Comparison of ENCODE assay signal across 8 cellular contexts in the genomic region with DNA sequence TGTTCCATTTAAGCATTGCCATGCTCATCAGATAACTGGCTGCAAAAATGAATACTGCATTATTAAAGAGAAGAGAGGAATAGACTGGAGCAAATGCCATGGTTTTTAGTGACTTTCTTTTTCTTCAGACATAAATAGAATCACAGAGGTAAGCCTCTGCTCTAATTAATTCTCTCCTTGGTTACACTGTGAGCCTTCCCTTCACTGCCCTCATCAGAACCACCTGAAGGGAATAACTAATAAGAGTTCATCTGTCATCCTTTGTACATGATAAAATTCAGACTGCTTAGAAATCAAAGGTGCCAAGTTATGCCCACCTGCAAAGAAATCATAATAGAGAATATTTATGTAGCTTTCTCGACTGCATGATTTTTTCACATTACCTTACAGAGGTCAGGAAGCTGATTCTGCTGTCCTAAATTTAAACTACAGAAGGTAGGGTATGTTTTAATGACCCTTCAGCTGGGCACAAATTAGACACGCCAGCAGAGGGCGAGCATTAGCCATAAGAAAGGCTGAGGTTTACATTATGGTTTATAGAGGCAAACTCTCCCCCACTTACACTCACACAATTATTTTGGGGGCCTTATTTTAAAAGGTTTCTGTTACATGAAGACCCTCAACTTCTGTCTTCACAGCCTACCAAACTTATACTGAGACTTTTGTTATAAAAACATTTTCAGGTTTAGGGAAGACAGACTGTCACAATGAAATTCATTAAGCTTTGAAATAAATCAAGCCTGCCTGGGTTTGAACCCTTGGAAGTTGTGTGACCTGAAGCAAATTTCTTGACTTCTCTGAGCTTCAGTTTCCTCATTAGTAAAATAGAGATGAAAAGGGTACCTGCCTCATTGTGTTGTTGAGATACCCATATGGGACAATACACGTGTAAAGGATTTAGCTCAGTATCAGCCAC. TPM values are rescaled to one million over a fixed set of nuclear protein-coding genes. Genes with fewer than 3 reads are reported as not detected.
DNase-seq lines count a peak whose midpoint lies in the region; ATAC-seq and TF ChIP-seq lines count a peak whose summit lies in the region.

No MANE protein-coding gene starts in this region.

- H3K27me3 Mint-ChIP-seq in endodermal cell (ENCODE audit: insufficient read depth) = no peaks in the 10 kb centered on the region

- H3K27ac ChIP-seq in OCI-LY1 (ENCODE audit: low read depth, low read length, poor library complexity, severe bottlenecking) (no peak overlapping the region), endodermal cell (ENCODE audit: low read depth, low read length) (no peak overlapping the region), trophoblast cell (ENCODE audit: low read depth, low read length) (no peak overlapping the region)

- no peak overlapping the region for H3K4me3 ChIP-seq in OCI-LY1 (ENCODE audit: low read depth, low read length, poor library complexity, severe bottlenecking)
- no peak overlapping the region for H3K4me3 ChIP-seq in endodermal cell (ENCODE audit: low read length)
- no peak overlapping the region for H3K4me3 ChIP-seq in trophoblast cell (ENCODE audit: low read depth, low read length)

- no peaks in the 10 kb centered on the region for H3K79me1 ChIP-seq in trophoblast cell (ENCODE audit: low read length)

- H3K36me3 Mint-ChIP-seq in endodermal cell (ENCODE audit: low read depth) = no peaks in the 10 kb centered on the region

- no peak overlapping the region for H3K14ac ChIP-seq in trophoblast cell (ENCODE audit: low read length)

- H2AFZ ChIP-seq in OCI-LY1 (ENCODE audit: low read length) (no peak overlapping the region), trophoblast cell (ENCODE audit: insufficient read depth, low read length, poor library complexity) (no peak overlapping the region)

- peaks cover 15% of the 10 kb centered on the region for H3K4me1 Mint-ChIP-seq in endodermal cell

- intact Hi-C loops in Right ventricle myocardium superior (cut with DNase I) (no loop called here), cardiac septum (cut with DNase I) (no loop called here)

- H3K9ac ChIP-seq in OCI-LY1 (ENCODE audit: low read length) = no peak overlapping the region
- no peak overlapping the region for H3K9ac ChIP-seq in endodermal cell (ENCODE audit: extremely low read depth, low read length, poor library complexity, severe bottlenecking)
- H3K9ac ChIP-seq in trophoblast cell (ENCODE audit: low read length) = no peak overlapping the region

- H3K79me2 ChIP-seq in OCI-LY1 (ENCODE audit: insufficient read depth, low read length) (no peaks in the 10 kb centered on the region), trophoblast cell (ENCODE audit: control insufficient read depth, insufficient read depth, low read length, poor library complexity) (no peaks in the 10 kb centered on the region)

- no peak overlapping the region for H3K4ac ChIP-seq in trophoblast cell (ENCODE audit: low read depth, low read length)

- H3K18ac ChIP-seq in trophoblast cell (ENCODE audit: low read length) = no peak overlapping the region

- no peaks in the 10 kb centered on the region for H3K9me3 ChIP-seq in OCI-LY1 (ENCODE audit: low read length)
- H3K9me3 ChIP-seq in endodermal cell (ENCODE audit: control insufficient read depth, low read length) = no peaks in the 10 kb centered on the region
- H3K9me3 ChIP-seq in trophoblast cell (ENCODE audit: insufficient read depth, low read depth, low read length) = no peaks in the 10 kb centered on the region

- H3K27me3 ChIP-seq in OCI-LY1 (ENCODE audit: insufficient read depth, low read length) = no peaks in the 10 kb centered on the region
- no peaks in the 10 kb centered on the region for H3K27me3 ChIP-seq in endodermal cell (ENCODE audit: control insufficient read depth, insufficient read depth, low read length, poor library complexity, severe bottlenecking)
- H3K27me3 ChIP-seq in trophoblast cell (ENCODE audit: insufficient read depth, low read length) = no peaks in the 10 kb centered on the region

- H4K8ac ChIP-seq in trophoblast cell (ENCODE audit: low read depth, low read length) = no peak overlapping the region

- no peak overlapping the region for H3K27ac Mint-ChIP-seq in endodermal cell

- H3K4me1 ChIP-seq in OCI-LY1 (ENCODE audit: insufficient read depth, low read length, severe bottlenecking) = no peaks in the 10 kb centered on the region
- no peaks in the 10 kb centered on the region for H3K4me1 ChIP-seq in endodermal cell (ENCODE audit: control insufficient read depth, insufficient read depth, low read length)
- no peaks in the 10 kb centered on the region for H3K4me1 ChIP-seq in trophoblast cell (ENCODE audit: control insufficient read depth in 1 of 2, insufficient read depth in 2 of 2, low read length in 2 of 2)

- H2BK12ac ChIP-seq in trophoblast cell (ENCODE audit: low read length) = no peak overlapping the region

- no peak overlapping the region for H2BK5ac ChIP-seq in trophoblast cell (ENCODE audit: low read depth, low read length, poor library complexity)

- H4K91ac ChIP-seq in trophoblast cell (ENCODE audit: low read depth, low read length) = no peak overlapping the region

- no peak for ATAC-seq in Right ventricle myocardium superior (ENCODE audit: poor library complexity)
- ATAC-seq in HG03460 (IDR thresholded peaks at IDR 0.05; ENCODE audit: unreplicated experiment) = no peak
- ATAC-seq in GM19328 (IDR thresholded peaks at IDR 0.05; ENCODE audit: unreplicated experiment) = no peak

- no peak overlapping the region for H4K12ac ChIP-seq in trophoblast cell (ENCODE audit: low read depth, low read length)

- DNase-seq in Right ventricle myocardium superior = peak; percentile 43
- DNase-seq in cardiac septum (ENCODE audit: low spot score) = no peak
- DNase-seq in endodermal cell = peak; percentile 77
- peak; percentile 25 to 61 for DNase-seq in trophoblast cell
- no peak for DNase-seq in NCI-H2107 treated with DMSO at 0.1 percent for 48 hours (lab: John Stamatoyannopoulos, UW; ENCODE audit: unreplicated experiment)

- H4K20me1 ChIP-seq in OCI-LY1 (ENCODE audit: insufficient read depth, low read length) = no peaks in the 10 kb centered on the region

- H3K4me2 ChIP-seq in OCI-LY1 (ENCODE audit: low read length) = no peak overlapping the region
- no peak overlapping the region for H3K4me2 ChIP-seq in trophoblast cell (ENCODE audit: low read length)

- peak; percentile 63 for TF ChIP-seq CTCF in OCI-LY1 (IDR thresholded peaks at IDR 0.05; ENCODE audit: low read length)
- peak; percentile 86 for TF ChIP-seq CTCF in endodermal cell (conservative IDR thresholded peaks at IDR 0.05)

- H3F3A ChIP-seq in OCI-LY1 (ENCODE audit: insufficient read depth, low read length) = no peaks in the 10 kb centered on the region

- no peaks in the 10 kb centered on the region for H3K9me2 ChIP-seq in OCI-LY1 (ENCODE audit: low read depth, low read length)

- no peaks in the 10 kb centered on the region for H3K9me3 Mint-ChIP-seq in endodermal cell

- H2BK120ac ChIP-seq in trophoblast cell (ENCODE audit: insufficient read depth, low read length, poor library complexity) = no peak overlapping the region

- H3K4me3 Mint-ChIP-seq in endodermal cell = no peak overlapping the region

- H2AK5ac ChIP-seq in trophoblast cell (ENCODE audit: low read length) = no peak overlapping the region

- H3K36me3 ChIP-seq in OCI-LY1 (ENCODE audit: insufficient read depth, low read length) (no peaks in the 10 kb centered on the region), endodermal cell (ENCODE audit: control insufficient read depth, insufficient read depth, low read length) (no peaks in the 10 kb centered on the region), trophoblast cell (ENCODE audit: control insufficient read depth in 1 of 2, insufficient read depth in 2 of 2, low read length in 2 of 2) (no peaks in the 10 kb centered on the region)

- no peak overlapping the region for H3K23ac ChIP-seq in trophoblast cell (ENCODE audit: low read length)

- 32 to 100% methylated on average over 1 to 4 of the region's 4 CpGs for WGBS in endodermal cell (ENCODE audit: insufficient coverage in 1 of 2, insufficient read length in 1 of 2), 2 experiments
- WGBS in trophoblast cell (ENCODE audit: extremely low coverage, insufficient coverage, insufficient read length) = no CpG with 5 or more reads among the region's 4 CpGs

RNA-seq across cellular contexts. Expression of a gene that starts 15.3 kb away (rescaled TPM):
- total RNA-seq in Right ventricle myocardium superior (0.03 TPM), cardiac septum (0.32 TPM), endodermal cell (10 to 100 TPM in 1 of 2 donors, 1 to 10 TPM in 1; 7.2 to 19.9 TPM)
- 0.25 TPM for polyA plus RNA-seq in endodermal cell (2013, experiment 1 of 2)
- 0.58 TPM for polyA plus RNA-seq in endodermal cell (2013, experiment 2 of 2)
- 0.64 and 0.65 TPM in 2 replicates for polyA plus RNA-seq in trophoblast cell (2013)

Comparison
In these comparisons a context has a peak if more than half of its experiments do, and no peak if none do; other contexts are left out.
1. DNase-seq: peak in Right ventricle myocardium superior (single experiment), endodermal cell (single experiment) and trophoblast cell (2 of 2); none in cardiac septum (single experiment) and NCI-H2107 treated with DMSO at 0.1 percent for 48 hours (single experiment).